Comparison of ENCODE assay signal across 1 cellular context in the genomic region with DNA sequence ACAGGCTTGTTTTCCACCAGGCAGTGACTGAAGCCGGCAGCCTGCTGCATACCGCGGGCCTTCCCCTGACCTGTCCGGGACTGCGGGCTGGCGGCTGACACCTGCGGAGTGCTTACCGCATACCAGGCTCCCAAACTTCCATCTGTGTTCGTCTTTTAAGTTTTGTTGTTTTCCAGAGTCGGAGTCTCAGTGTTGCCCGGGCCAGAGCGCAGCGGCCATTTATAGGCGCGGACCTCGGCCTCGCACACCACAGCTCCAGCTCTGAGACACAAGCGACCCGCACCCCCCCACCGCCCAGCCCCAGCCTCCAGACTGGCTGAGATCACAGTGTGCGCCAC.
TF ChIP-seq lines count a peak whose summit lies in the region.

No MANE protein-coding gene starts in this region.

TF ChIP-seq in WTC11, 78 proteins besides CTCF, POLR2A, EP300 and RAD21 (continued from another document):
- TF ChIP-seq ZBTB21 (CRISPR knock-in tag; IDR thresholded peaks at IDR 0.05; ENCODE audit: borderline replicate concordance) (no peak), MXD4 (CRISPR knock-in tag; IDR thresholded peaks at IDR 0.05; ENCODE audit: borderline replicate concordance) (no peak), ZNF423 (CRISPR knock-in tag; IDR thresholded peaks at IDR 0.05) (no peak), HMGA2 (CRISPR knock-in tag; IDR thresholded peaks at IDR 0.05) (no peak), ZNF219 (CRISPR knock-in tag; IDR thresholded peaks at IDR 0.05; ENCODE audit: borderline replicate concordance) (no peak), FOXK1 (CRISPR knock-in tag; IDR thresholded peaks at IDR 0.05) (no peak)
- TF ChIP-seq, protein P1, sequence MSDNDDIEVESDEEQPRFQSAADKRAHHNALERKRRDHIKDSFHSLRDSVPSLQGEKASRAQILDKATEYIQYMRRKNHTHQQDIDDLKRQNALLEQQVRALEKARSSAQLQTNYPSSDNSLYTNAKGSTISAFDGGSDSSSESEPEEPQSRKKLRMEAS (CRISPR knock-in tag; IDR thresholded peaks at IDR 0.05) = no peak
- TF ChIP-seq, protein P2, sequence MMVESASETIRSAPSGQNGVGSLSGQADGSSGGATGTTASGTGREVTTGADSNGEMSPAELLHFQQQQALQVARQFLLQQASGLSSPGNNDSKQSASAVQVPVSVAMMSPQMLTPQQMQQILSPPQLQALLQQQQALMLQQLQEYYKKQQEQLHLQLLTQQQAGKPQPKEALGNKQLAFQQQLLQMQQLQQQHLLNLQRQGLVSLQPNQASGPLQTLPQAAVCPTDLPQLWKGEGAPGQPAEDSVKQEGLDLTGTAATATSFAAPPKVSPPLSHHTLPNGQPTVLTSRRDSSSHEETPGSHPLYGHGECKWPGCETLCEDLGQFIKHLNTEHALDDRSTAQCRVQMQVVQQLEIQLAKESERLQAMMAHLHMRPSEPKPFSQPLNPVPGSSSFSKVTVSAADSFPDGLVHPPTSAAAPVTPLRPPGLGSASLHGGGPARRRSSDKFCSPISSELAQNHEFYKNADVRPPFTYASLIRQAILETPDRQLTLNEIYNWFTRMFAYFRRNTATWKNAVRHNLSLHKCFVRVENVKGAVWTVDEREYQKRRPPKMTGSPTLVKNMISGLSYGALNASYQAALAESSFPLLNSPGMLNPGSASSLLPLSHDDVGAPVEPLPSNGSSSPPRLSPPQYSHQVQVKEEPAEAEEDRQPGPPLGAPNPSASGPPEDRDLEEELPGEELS (CRISPR knock-in tag; IDR thresholded peaks at IDR 0.05) = no peak
- TF ChIP-seq, protein P3, sequence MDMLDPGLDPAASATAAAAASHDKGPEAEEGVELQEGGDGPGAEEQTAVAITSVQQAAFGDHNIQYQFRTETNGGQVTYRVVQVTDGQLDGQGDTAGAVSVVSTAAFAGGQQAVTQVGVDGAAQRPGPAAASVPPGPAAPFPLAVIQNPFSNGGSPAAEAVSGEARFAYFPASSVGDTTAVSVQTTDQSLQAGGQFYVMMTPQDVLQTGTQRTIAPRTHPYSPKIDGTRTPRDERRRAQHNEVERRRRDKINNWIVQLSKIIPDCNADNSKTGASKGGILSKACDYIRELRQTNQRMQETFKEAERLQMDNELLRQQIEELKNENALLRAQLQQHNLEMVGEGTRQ (CRISPR knock-in tag; IDR thresholded peaks at IDR 0.05) = no peak
